ENCODE assay signal across 37 cellular contexts in the genomic region with DNA sequence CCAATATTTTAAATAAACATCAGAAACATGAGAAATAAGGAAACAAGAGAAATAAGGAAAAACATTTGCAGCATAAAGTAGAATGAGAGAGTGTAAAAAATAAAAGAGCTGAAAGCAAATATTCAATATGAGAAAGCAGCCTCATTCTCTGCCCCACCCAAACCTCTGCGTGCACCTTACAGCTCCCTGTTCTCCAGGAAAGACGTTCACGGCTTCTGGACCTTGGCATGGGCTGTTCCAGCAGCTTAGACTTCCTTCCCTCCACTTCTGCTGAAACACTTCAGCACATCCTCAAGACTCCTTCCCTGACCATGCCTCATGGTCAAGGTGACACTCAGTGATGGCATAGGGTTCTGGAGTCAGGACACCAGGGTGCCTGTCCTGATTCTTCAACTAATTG. TPM values are rescaled to one million over a fixed set of nuclear protein-coding genes. Genes with fewer than 3 reads are reported as not detected.
"Had no signal": no experiment of that assay in that cellular context is flagged by ENCODE, and none has a peak within 500 bp of the region (broad histone marks: within the 10 kb centered on the region; RNA-seq: fewer than 3 reads in every experiment).

No MANE protein-coding gene starts in this region.

- H3K4me1 Mint-ChIP-seq: activated CD8-positive, alpha-beta memory T cell treated with anti-CD3 and anti-CD28 coated beads, Interleukin-2, amount 10 ng/mL, durations not matched to agents 7 days and 5 days; activated naive CD4-positive, alpha-beta T cell treated with anti-CD3 and anti-CD28 coated beads, Interleukin-2, amount 10 ng/mL, durations not matched to agents 7 days and 5 days; activated naive CD8-positive, alpha-beta T cell treated with anti-CD3 and anti-CD28 coated beads, Interleukin-2, amount 10 ng/mL, durations not matched to agents 7 days and 5 days had no signal

- H3K36me3 ChIP-seq: ascending aorta, breast epithelium, cardiac muscle cell, WERI-Rb-1 had no signal

- H3K4me3 ChIP-seq: ascending aorta, breast epithelium, cardiac muscle cell, coronary artery, dorsolateral prefrontal cortex had no signal

- FAIRE-seq: frontal cortex had no signal

- H3K36me3 Mint-ChIP-seq: activated CD8-positive, alpha-beta memory T cell treated with anti-CD3 and anti-CD28 coated beads, Interleukin-2, amount 10 ng/mL, durations not matched to agents 7 days and 5 days; activated naive CD4-positive, alpha-beta T cell treated with anti-CD3 and anti-CD28 coated beads, Interleukin-2, amount 10 ng/mL, durations not matched to agents 7 days and 5 days; activated naive CD4-positive, alpha-beta T cell treated with anti-CD3 and anti-CD28 coated beads, Interleukin-2, amount 50 U/mL, for 72 hours; activated naive CD8-positive, alpha-beta T cell treated with anti-CD3 and anti-CD28 coated beads, Interleukin-2, amount 10 ng/mL, durations not matched to agents 7 days and 5 days; brain had no signal

- H3K27ac ChIP-seq: ascending aorta, breast epithelium, cardiac muscle cell, coronary artery, dorsolateral prefrontal cortex, WERI-Rb-1 had no signal

- H3K9me3 Mint-ChIP-seq: activated B cell treated with CpG ODN at 0.5 μM for 24 hours; activated naive CD4-positive, alpha-beta T cell treated with anti-CD3 and anti-CD28 coated beads, Interleukin-2, amount 10 ng/mL, durations not matched to agents 7 days and 5 days; activated naive CD4-positive, alpha-beta T cell treated with anti-CD3 and anti-CD28 coated beads, Interleukin-2, amount 50 U/mL, for 72 hours; activated naive CD8-positive, alpha-beta T cell treated with anti-CD3 and anti-CD28 coated beads, Interleukin-2, amount 10 ng/mL, durations not matched to agents 7 days and 5 days; activated T-helper 1 cell treated with anti-CD3 and anti-CD28 coated beads, Interleukin-12 subunit alpha, Interleukin-12 subunit beta, Interleukin-2, Interleukin-4 antibody, amounts not matched to agents 30 ng/mL and 10 ng/mL and 1 ng/mL, durations not matched to agents 14 hours and 24 hours and 36 hours; activated T-helper 2 cell treated with anti-CD3 and anti-CD28 coated beads, Interferon-gamma antibody, Interleukin-2, Interleukin-4, amounts not matched to agents 10 μg/mL and 5 μg/mL and 100 μg/mL, durations not matched to agents 14 hours and 24 hours and 36 hours; dendritic cell treated with granulocyte-macrophage colony-stimulating factor and Interleukin-4, amounts not matched to agents 40 ng/mL and 50 ng/mL, for 4 days; endodermal cell; T-helper 2 cell treated with Interferon-gamma antibody and Interleukin-4, amounts not matched to agents 5 μg/mL and 100 μg/mL, for 36 hours had no signal

- H3K9me3 ChIP-seq: ascending aorta, breast epithelium had no signal

- DNase-seq: activated B cell treated with CpG ODN at 0.5 μM for 24 hours; activated CD4-positive, alpha-beta T cell treated with anti-CD3 and anti-CD28 coated beads for 48 hours; activated CD4-positive, alpha-beta T cell treated with anti-CD3 and anti-CD28 coated beads, Interleukin-2, amount 50 U/mL, for 1 hour; activated CD4-positive, alpha-beta T cell treated with anti-CD3 and anti-CD28 coated beads, Interleukin-2, amount 50 U/mL, for 48 hours; activated CD8-positive, alpha-beta memory T cell treated with anti-CD3 and anti-CD28 coated beads, Interleukin-2, amount 10 ng/mL, durations not matched to agents 7 days and 5 days; activated CD8-positive, alpha-beta memory T cell treated with anti-CD3 and anti-CD28 coated beads, Interleukin-2, amount 50 U/mL, for 4 hours; activated CD8-positive, alpha-beta T cell treated with anti-CD3 and anti-CD28 coated beads, Interleukin-2, amount 10 ng/mL, durations not matched to agents 7 days and 5 days; activated effector memory CD4-positive, alpha-beta T cell treated with anti-CD3 and anti-CD28 coated beads, Interleukin-2, amount 50 U/mL, for 16 hours; activated naive CD4-positive, alpha-beta T cell treated with anti-CD3 and anti-CD28 coated beads, Interleukin-2, amount 10 ng/mL, durations not matched to agents 7 days and 5 days; activated naive CD8-positive, alpha-beta T cell treated with anti-CD3 and anti-CD28 coated beads, Interleukin-2, amount 10 ng/mL, durations not matched to agents 7 days and 5 days; activated T-cell treated with anti-CD3 and anti-CD28 coated beads, Interleukin-2, amount 50 U/mL, for 1 hour; activated T-cell treated with anti-CD3 and anti-CD28 coated beads, Interleukin-2, amount 50 U/mL, for 48 hours; central memory CD4-positive, alpha-beta T cell; cerebellar nuclear complex; dorsolateral prefrontal cortex; effector memory CD4-positive, alpha-beta T cell; endodermal cell; foreskin fibroblast; T-helper 1 cell; T-helper 17 cell; T1000; WERI-Rb-1 had no signal

- ATAC-seq: activated CD4-positive, CD25-positive, alpha-beta regulatory T cell treated with anti-CD3 and anti-CD28 coated beads, Interleukin-2, amount 50 U/mL, for 24 hours; activated CD8-positive, alpha-beta memory T cell treated with anti-CD3 and anti-CD28 coated beads, Interleukin-2, amount 10 ng/mL, durations not matched to agents 7 days and 5 days; activated CD8-positive, alpha-beta T cell treated with anti-CD3 and anti-CD28 coated beads, Interleukin-2, amount 10 ng/mL, durations not matched to agents 7 days and 5 days; activated naive CD4-positive, alpha-beta T cell treated with anti-CD3 and anti-CD28 coated beads, Interleukin-2, amount 50 U/mL, for 72 hours; esophagus mucosa; T-helper 17 cell had no signal

- H3K4me1 ChIP-seq: ascending aorta had no signal

- H3K27me3 ChIP-seq: ascending aorta, breast epithelium, cardiac muscle cell, dorsolateral prefrontal cortex had no signal

- H3K4me3 Mint-ChIP-seq: activated B cell treated with CpG ODN at 0.5 μM for 24 hours; activated CD8-positive, alpha-beta memory T cell treated with anti-CD3 and anti-CD28 coated beads, Interleukin-2, amount 10 ng/mL, durations not matched to agents 7 days and 5 days; activated CD8-positive, alpha-beta T cell treated with anti-CD3 and anti-CD28 coated beads, Interleukin-2, amount 10 ng/mL, durations not matched to agents 7 days and 5 days; activated naive CD4-positive, alpha-beta T cell treated with anti-CD3 and anti-CD28 coated beads, Interleukin-2, amount 10 ng/mL, durations not matched to agents 7 days and 5 days; activated naive CD8-positive, alpha-beta T cell treated with anti-CD3 and anti-CD28 coated beads, Interleukin-2, amount 10 ng/mL, durations not matched to agents 7 days and 5 days; activated T-helper 1 cell treated with anti-CD3 and anti-CD28 coated beads, Interleukin-12 subunit alpha, Interleukin-12 subunit beta, Interleukin-2, Interleukin-4 antibody, amounts not matched to agents 30 ng/mL and 10 ng/mL and 1 ng/mL, durations not matched to agents 14 hours and 24 hours and 36 hours; brain; dendritic cell treated with granulocyte-macrophage colony-stimulating factor and Interleukin-4, amounts not matched to agents 40 ng/mL and 50 ng/mL, for 4 days; endodermal cell; T-helper 17 cell; T-helper 2 cell treated with Interferon-gamma antibody and Interleukin-4, amounts not matched to agents 5 μg/mL and 100 μg/mL, for 36 hours had no signal

- H3K27ac Mint-ChIP-seq: activated B cell treated with CpG ODN at 0.5 μM for 24 hours; activated CD8-positive, alpha-beta memory T cell treated with anti-CD3 and anti-CD28 coated beads, Interleukin-2, amount 10 ng/mL, durations not matched to agents 7 days and 5 days; activated CD8-positive, alpha-beta T cell treated with anti-CD3 and anti-CD28 coated beads, Interleukin-2, amount 10 ng/mL, durations not matched to agents 7 days and 5 days; activated naive CD4-positive, alpha-beta T cell treated with anti-CD3 and anti-CD28 coated beads, Interleukin-2, amount 10 ng/mL, durations not matched to agents 7 days and 5 days; activated naive CD4-positive, alpha-beta T cell treated with anti-CD3 and anti-CD28 coated beads, Interleukin-2, amount 50 U/mL, for 72 hours; activated naive CD8-positive, alpha-beta T cell treated with anti-CD3 and anti-CD28 coated beads, Interleukin-2, amount 10 ng/mL, durations not matched to agents 7 days and 5 days; activated T-helper 1 cell treated with anti-CD3 and anti-CD28 coated beads, Interleukin-12 subunit alpha, Interleukin-12 subunit beta, Interleukin-2, Interleukin-4 antibody, amounts not matched to agents 30 ng/mL and 10 ng/mL and 1 ng/mL, durations not matched to agents 14 hours and 24 hours and 36 hours; activated T-helper 2 cell treated with anti-CD3 and anti-CD28 coated beads, Interferon-gamma antibody, Interleukin-2, Interleukin-4, amounts not matched to agents 10 μg/mL and 5 μg/mL and 100 μg/mL, durations not matched to agents 14 hours and 24 hours and 36 hours; brain; dendritic cell treated with granulocyte-macrophage colony-stimulating factor and Interleukin-4, amounts not matched to agents 40 ng/mL and 50 ng/mL, for 4 days; endodermal cell; T-helper 17 cell; T-helper 2 cell treated with Interferon-gamma antibody and Interleukin-4, amounts not matched to agents 5 μg/mL and 100 μg/mL, for 36 hours had no signal

RNA-seq across cellular contexts. Expression of gene ALPL, which starts 23.3 kb away (rescaled TPM):
- total RNA-seq: activated CD8-positive, alpha-beta memory T cell treated with anti-CD3 and anti-CD28 coated beads for 36 hours; activated CD8-positive, alpha-beta memory T cell treated with anti-CD3 and anti-CD28 coated beads, Interleukin-2, amount 10 ng/mL, durations not matched to agents 7 days and 5 days; activated CD8-positive, alpha-beta T cell treated with anti-CD3 and anti-CD28 coated beads, Interleukin-2, amount 10 ng/mL, durations not matched to agents 7 days and 5 days; activated naive CD4-positive, alpha-beta T cell treated with anti-CD3 and anti-CD28 coated beads, Interleukin-2, amount 50 U/mL, for 72 hours; activated naive CD8-positive, alpha-beta T cell treated with anti-CD3 and anti-CD28 coated beads, Interleukin-2, amount 10 ng/mL, durations not matched to agents 7 days and 5 days; activated T-helper 1 cell treated with anti-CD3 and anti-CD28 coated beads, Interleukin-12 subunit alpha, Interleukin-12 subunit beta, Interleukin-2, Interleukin-4 antibody, amounts not matched to agents 30 ng/mL and 10 ng/mL and 1 ng/mL, durations not matched to agents 14 hours and 24 hours and 36 hours; activated T-helper 2 cell treated with anti-CD3 and anti-CD28 coated beads, Interferon-gamma antibody, Interleukin-2, Interleukin-4, amounts not matched to agents 10 μg/mL and 5 μg/mL and 100 μg/mL, durations not matched to agents 14 hours and 24 hours and 36 hours; epithelial cell of proximal tubule; T-helper 17 cell had no signal
